In genomic region chr12:52179396-52179973, GRCh38 we compare ENCODE assay signal across 26 cellular contexts. TPM values are rescaled to one million over a fixed set of nuclear protein-coding genes. Genes with fewer than 3 reads are reported as not detected.
DNase-seq lines count a peak whose midpoint lies in the region; ATAC-seq and TF ChIP-seq lines count a peak whose summit lies in the region.
"Had no signal": no experiment of that assay in that cellular context is flagged by ENCODE, and none has a peak within 500 bp of the region (broad histone marks: within the 10 kb centered on the region; RNA-seq: fewer than 3 reads in every experiment).

No MANE protein-coding gene starts in this region.

- H4K91ac ChIP-seq in IMR-90 (ENCODE audit: insufficient read depth, low read depth, low read length), result peak overlapping the region; percentile 31

- H2BK20ac ChIP-seq in IMR-90 (ENCODE audit: low read depth, low read length), result 0 out of 2 replicates have a peak overlapping the region, but pooled peaks have one; percentile 0

- peaks cover 3% of the 10 kb centered on the region for H3K27me3 Mint-ChIP-seq in brain
- H3K27me3 Mint-ChIP-seq: T-cell had no signal

- no peak overlapping the region for H3K4me2 ChIP-seq in IMR-90 (ENCODE audit: low read depth, low read length)

- peak overlapping the region; percentile 7 for H3K4ac ChIP-seq in IMR-90 (ENCODE audit: low read depth, low read length)

- H2BK120ac ChIP-seq in IMR-90 (ENCODE audit: low read depth, low read length), result peak overlapping the region; percentile 46; the same call in 1 of the 2 replicates

- CTCF ChIA-PET in IMR-90 (lab: Yijun Ruan, JAX), result no interaction called here

- no peak overlapping the region for H3K4me3 ChIP-seq in IMR-90 (ENCODE audit: insufficient read depth, low read depth, low read length)
- H3K4me3 ChIP-seq in stomach smooth muscle (ENCODE audit: low read length in 2 of 2), result no peak overlapping the region
- no peak overlapping the region for H3K4me3 ChIP-seq in esophagus squamous epithelium
- H3K4me3 ChIP-seq: cardiac muscle cell, colonic mucosa, vagina had no signal

- peak overlapping the region; percentile 81 for H2AK9ac ChIP-seq in IMR-90 (replicated peaks; ENCODE audit: low read depth, low read length, poor library complexity)

- H3K14ac ChIP-seq in IMR-90 (replicated peaks; ENCODE audit: low read depth, low read length), result no peak overlapping the region

- H2AFZ ChIP-seq in IMR-90 (replicated peaks; ENCODE audit: low read length, poor library complexity), result no peak overlapping the region

- DNase-seq in IMR-90 (no peak), myocyte (ENCODE audit: low read depth) (peak; percentile 73), NCI-H2196 treated with DMSO at 0.1 percent for 48 hours (lab: John Stamatoyannopoulos, UW; ENCODE audit: unreplicated experiment) (no peak), MV-4-11 (lab: John Stamatoyannopoulos, UW) (no peak), esophagus squamous epithelium (lab: John Stamatoyannopoulos, UW) (no peak)
- DNase-seq: activated CD4-positive, alpha-beta T cell treated with anti-CD3 and anti-CD28 coated beads for 48 hours; anterior cingulate cortex; colonic mucosa; COR-L47; DMS53; effector memory CD4-positive, alpha-beta T cell; NCI-H1436; NCI-H2107; stimulated activated naive CD4-positive, alpha-beta T cell treated with Interleukin-2 at 50 U/mL for 16 hours; T-cell had no signal

- peaks cover 78% of the 10 kb centered on the region for H3K4me1 Mint-ChIP-seq in brain

- H3K9ac ChIP-seq in IMR-90 (ENCODE audit: low read depth, low read length) (no peak overlapping the region), stomach smooth muscle (ENCODE audit: low read length in 2 of 2) (no peak overlapping the region)

- no peaks in the 10 kb centered on the region for H3K9me3 ChIP-seq in IMR-90 (ENCODE audit: control insufficient read depth, insufficient read depth, low read length)
- H3K9me3 ChIP-seq in stomach smooth muscle (ENCODE audit: control insufficient read depth in 2 of 2, low read length in 2 of 2), result no peaks in the 10 kb centered on the region
- no peaks in the 10 kb centered on the region for H3K9me3 ChIP-seq in esophagus squamous epithelium
- H3K9me3 ChIP-seq: colonic mucosa, vagina had no signal

- H4K20me1 ChIP-seq in IMR-90 (ENCODE audit: insufficient read depth, low read length), result no peaks in the 10 kb centered on the region

- H3K27ac Mint-ChIP-seq in brain, result peak overlapping the region in 3 of 5 experiments; percentile 5 to 80 (median 66)
- H3K27ac Mint-ChIP-seq: T-cell had no signal

- no peak overlapping the region for H3K27ac ChIP-seq in IMR-90 (ENCODE audit: insufficient read depth, low read length)
- peak overlapping the region; percentile 64 for H3K27ac ChIP-seq in stomach smooth muscle (ENCODE audit: low read length)
- H3K27ac ChIP-seq in esophagus squamous epithelium, result no peak overlapping the region
- H3K27ac ChIP-seq: C4-2B, cardiac muscle cell, colonic mucosa, epithelial cell of prostate, vagina had no signal

- H2AK5ac ChIP-seq in IMR-90 (ENCODE audit: low read depth, low read length), result peak overlapping the region; percentile 61

- no peak for TF ChIP-seq RAD21 in IMR-90 (IDR thresholded peaks at IDR 0.05; ENCODE audit: low read length)

- no peak overlapping the region for H3K4me3 Mint-ChIP-seq in brain
- H3K4me3 Mint-ChIP-seq: T-cell had no signal

- H3K56ac ChIP-seq in IMR-90 (ENCODE audit: extremely low read depth, insufficient read depth, low read length), result no peak overlapping the region

- TF ChIP-seq POLR2A in IMR-90 (IDR thresholded peaks at IDR 0.05; ENCODE audit: low read depth, low read length), result no peak
- TF ChIP-seq POLR2A in esophagus squamous epithelium (IDR thresholded peaks at IDR 0.05), result no peak

- no peaks in the 10 kb centered on the region for H3K36me3 Mint-ChIP-seq in brain
- H3K36me3 Mint-ChIP-seq: activated naive CD4-positive, alpha-beta T cell treated with anti-CD3 and anti-CD28 coated beads, Interleukin-2, amount 50 U/mL, for 72 hours; T-cell had no signal

- peak overlapping the region; percentile 84; the same call in 2 of the 3 replicates for H2BK15ac ChIP-seq in IMR-90 (ENCODE audit: low read depth, low read length)

- H3K9me3 Mint-ChIP-seq in brain, result peaks cover 0 to 2% (median 0%) of the 10 kb centered on the region in 5 experiments
- H3K9me3 Mint-ChIP-seq: activated naive CD4-positive, alpha-beta T cell treated with anti-CD3 and anti-CD28 coated beads, Interleukin-2, amount 50 U/mL, for 72 hours; T-cell had no signal

- 100% methylated on average over 3 of the region's 6 CpGs; no CpG with 5 or more reads in 1 of the 2 experiments for whole genome bisulfite sequencing in IMR-90 (ENCODE audit: extremely low coverage in 2 of 2, insufficient read length in 1 of 2), 2 experiments
- 87 to 89% methylated on average over 3 to 5 of the region's 6 CpGs for WGBS in esophagus squamous epithelium, 2 donors

- peaks cover 0 to 32% of the 10 kb centered on the region in 2 experiments; a peak in 2 of 4 replicates for H3K79me1 ChIP-seq in IMR-90 (ENCODE audit: low read depth in 1 of 2, low read length in 2 of 2)

- in situ Hi-C loops in IMR-90 (cut with MboI; ENCODE audit: low sequenced_read_pairs), result no loop called here

- POLR2A ChIA-PET in IMR-90 (lab: Charles Lee; ENCODE audit: unreplicated experiment), result no interaction called here

- no peak overlapping the region for H3K18ac ChIP-seq in IMR-90 (ENCODE audit: low read depth, low read length)

- ATAC-seq in IMR-90 (ENCODE audit: low read depth), result no peak
- ATAC-seq: activated naive CD4-positive, alpha-beta T cell treated with anti-CD3 and anti-CD28 coated beads, Interleukin-2, amount 50 U/mL, for 72 hours; T-cell had no signal

- intact Hi-C loops in IMR-90 (cut with micrococcal nuclease) (no loop called here), esophagus squamous epithelium (cut with DNase I) (no loop called here)

- H3K36me3 ChIP-seq in IMR-90 (ENCODE audit: control insufficient read depth, insufficient read depth, low read length) (no peaks in the 10 kb centered on the region), stomach smooth muscle (ENCODE audit: control insufficient read depth in 2 of 2, insufficient read depth in 2 of 2, low read length in 2 of 2) (no peaks in the 10 kb centered on the region), esophagus squamous epithelium (peaks cover 0 to 4% (median 0%) of the 10 kb centered on the region in 3 donors)
- H3K36me3 ChIP-seq: cardiac muscle cell, colonic mucosa, vagina had no signal

- peaks cover 44% of the 10 kb centered on the region for H3K4me1 ChIP-seq in IMR-90 (ENCODE audit: control insufficient read depth, insufficient read depth, low read length)
- H3K4me1 ChIP-seq in stomach smooth muscle (ENCODE audit: control insufficient read depth, insufficient read depth, low read length), result peaks cover 43% of the 10 kb centered on the region
- H3K4me1 ChIP-seq in esophagus squamous epithelium, result peaks cover 31 to 76% (median 38%) of the 10 kb centered on the region in 3 donors
- H3K4me1 ChIP-seq: colonic mucosa had no signal

- H3K9me1 ChIP-seq in IMR-90 (ENCODE audit: insufficient read depth, low read length), result peaks cover 26% of the 10 kb centered on the region

- H3K23ac ChIP-seq in IMR-90 (ENCODE audit: low read depth, low read length), result no peak overlapping the region

- no peaks in the 10 kb centered on the region for H3K27me3 ChIP-seq in IMR-90 (ENCODE audit: control insufficient read depth, insufficient read depth, low read length)
- H3K27me3 ChIP-seq in stomach smooth muscle (ENCODE audit: control insufficient read depth in 1 of 2, insufficient read depth in 2 of 2, low read length in 2 of 2), result no peaks in the 10 kb centered on the region
- no peaks in the 10 kb centered on the region for H3K27me3 ChIP-seq in esophagus squamous epithelium
- H3K27me3 ChIP-seq: cardiac muscle cell, colonic mucosa, vagina had no signal

- TF ChIP-seq CTCF in IMR-90 (conservative IDR thresholded peaks at IDR 0.05; ENCODE audit: low read depth, low read length) (no peak), brain (conservative IDR thresholded peaks at IDR 0.05) (no peak), esophagus squamous epithelium (IDR thresholded peaks at IDR 0.05) (no peak)

- peak overlapping the region in 1 of 2 experiments; percentile 0; a peak in 2 of 4 replicates for H4K8ac ChIP-seq in IMR-90 (ENCODE audit: low read depth in 2 of 2, low read length in 2 of 2)

- BruUV-seq in IMR-90 (replicated peaks; lab: Mats Ljungman, UMichigan), result no TSS peak

- H2BK5ac ChIP-seq in IMR-90 (ENCODE audit: low read depth, low read length, poor library complexity, severe bottlenecking), result peak overlapping the region; percentile 14

- peak overlapping the region; percentile 30; the same call in 1 of the 2 replicates for H4K5ac ChIP-seq in IMR-90 (ENCODE audit: low read depth, low read length)

- dilution Hi-C loops in IMR-90 (cut with HindIII; ENCODE audit: low sequenced_read_pairs, unreplicated experiment), result no loop called here

TF ChIP-seq in IMR-90, 13 proteins besides CTCF, POLR2A, EP300 and RAD21:
- TF ChIP-seq NFE2L2 (IDR thresholded peaks at IDR 0.05; ENCODE audit: low read depth, low read length) (no peak), SMC3 (IDR thresholded peaks at IDR 0.05; ENCODE audit: low read depth, low read length) (no peak)

RNA-seq across cellular contexts. Expression of gene KRT80, which starts 12.3 kb away (rescaled TPM):
- 0.54 and 0.56 TPM in 2 replicates for total RNA-seq in IMR-90 (2012; rRNA removed)
- 3.4 TPM in 2 replicates for polyA plus RNA-seq in IMR-90 (2012; rRNA removed)
- 1.2 and 2.4 TPM in 2 replicates for polyA plus RNA-seq in IMR-90 (2012; cell fraction: cytosol; rRNA removed)
- 14.7 and 18.0 TPM in 2 replicates for polyA plus RNA-seq in IMR-90 (2012; cell fraction: nucleus; rRNA removed; ENCODE audit: low replicate concordance)
- 2.0 TPM for polyA plus RNA-seq in brain (ENCODE audit: insufficient read depth, low read depth, low replicate concordance)
- total RNA-seq in myocyte, result 46.3 and 68.4 TPM in 2 replicates
- 59.1 TPM for polyA plus RNA-seq in myocyte (2012)
- total RNA-seq in esophagus squamous epithelium, result 10 to 100 TPM; 11.4 to 39.6 (median 16.5) TPM
- total RNA-seq: activated CD8-positive, alpha-beta memory T cell treated with anti-CD3 and anti-CD28 coated beads for 36 hours; activated naive CD4-positive, alpha-beta T cell treated with anti-CD3 and anti-CD28 coated beads, Interleukin-2, amount 50 U/mL, for 72 hours; cardiac muscle cell; mesenteric fat pad had no signal
- polyA plus RNA-seq: cardiac muscle cell had no signal

RNA-seq across cellular contexts. Expression of gene KRT7, which starts 53.6 kb away (rescaled TPM):
- total RNA-seq in IMR-90 (2012; rRNA removed) (0.54 and 1.4 TPM in 2 replicates), myocyte (3.1 and 6.6 TPM in 2 replicates), esophagus squamous epithelium (100 to 1,000 TPM in 1 of 4 donors, 10 to 100 TPM in 3; 18.7 to 118 (median 64.4) TPM)
- polyA plus RNA-seq in IMR-90 (2012; rRNA removed) (1.4 and 1.7 TPM in 2 replicates), brain (ENCODE audit: insufficient read depth, low read depth, low replicate concordance) (2.1 TPM)
- 2.5 and 3.4 TPM in 2 replicates for polyA plus RNA-seq in IMR-90 (2012; cell fraction: cytosol; rRNA removed)
- polyA plus RNA-seq in IMR-90 (2012; cell fraction: nucleus; rRNA removed; ENCODE audit: low replicate concordance), result 0.60 and 1.7 TPM in 2 replicates
- 13.9 TPM for polyA plus RNA-seq in myocyte (2012)
- total RNA-seq: skeletal muscle tissue, temporal lobe had no signal
